In genomic region chr17:78095035-78095434, GRCh38 we compare ENCODE assay signal across 18 cellular contexts. TPM values are rescaled to one million over a fixed set of nuclear protein-coding genes. Genes with fewer than 3 reads are reported as not detected.
DNase-seq lines count a peak whose midpoint lies in the region; ATAC-seq and TF ChIP-seq lines count a peak whose summit lies in the region.
"Had no signal": no experiment of that assay in that cellular context is flagged by ENCODE, and none has a peak within 500 bp of the region (broad histone marks: within the 10 kb centered on the region; RNA-seq: fewer than 3 reads in every experiment).

No MANE protein-coding gene starts in this region.

- no peak overlapping the region for H2AFZ ChIP-seq in OCI-LY7 (ENCODE audit: low read length)

- in situ Hi-C loops in gastrocnemius medialis (cut with MboI; ENCODE audit: low sequenced_read_pairs in 4 of 4): no loop called here

- intact Hi-C loops in activated naive CD4-positive, alpha-beta T cell treated with anti-CD3 and anti-CD28 coated beads for 36 hours (cut with micrococcal nuclease): no loop called here
- intact Hi-C loops in gastrocnemius medialis (cut with DNase I; ENCODE audit: low total_unique reads) (no loop called here), OCI-LY7 (cut with micrococcal nuclease; ENCODE audit: unreplicated experiment) (no loop called here)
- intact Hi-C loops in activated CD4-positive, alpha-beta T cell treated with anti-CD3 and anti-CD28 coated beads, Interleukin-2, amount 10 ng/mL, durations not matched to agents 24 days and 14 days (cut with micrococcal nuclease): no loop called here

- H3K27me3 ChIP-seq in gastrocnemius medialis: no peaks in the 10 kb centered on the region
- H3K27me3 ChIP-seq: BLaER1 had no signal

- H3K27ac Mint-ChIP-seq in activated naive CD4-positive, alpha-beta T cell treated with anti-CD3 and anti-CD28 coated beads for 36 hours: peak overlapping the region; percentile 15
- no peak overlapping the region for H3K27ac Mint-ChIP-seq in endothelial cell (ENCODE audit: unreplicated experiment)
- no peak overlapping the region for H3K27ac Mint-ChIP-seq in activated CD4-positive, alpha-beta T cell treated with anti-CD3 and anti-CD28 coated beads, Interleukin-2, amount 10 ng/mL, durations not matched to agents 24 days and 14 days
- H3K27ac Mint-ChIP-seq: H9 had no signal

- H3K4me3 Mint-ChIP-seq in activated naive CD4-positive, alpha-beta T cell treated with anti-CD3 and anti-CD28 coated beads for 36 hours: no peak overlapping the region
- H3K4me3 Mint-ChIP-seq in endothelial cell (ENCODE audit: unreplicated experiment): peak overlapping the region; percentile 33
- H3K4me3 Mint-ChIP-seq in activated CD4-positive, alpha-beta T cell treated with anti-CD3 and anti-CD28 coated beads, Interleukin-2, amount 10 ng/mL, durations not matched to agents 24 days and 14 days: no peak overlapping the region
- H3K4me3 Mint-ChIP-seq: H9 had no signal

- H3K9me2 ChIP-seq in OCI-LY7 (ENCODE audit: insufficient read depth, low read length): no peaks in the 10 kb centered on the region

- no peak for DNase-seq in activated naive CD4-positive, alpha-beta T cell treated with anti-CD3 and anti-CD28 coated beads for 36 hours
- DNase-seq in activated naive CD4-positive, alpha-beta T cell treated with Interleukin-2 at 50 U/mL for 16 hours: no peak
- DNase-seq in D341Med (ENCODE audit: low spot score): peak; percentile 32
- DNase-seq in endothelial cell (ENCODE audit: low spot score): no peak
- no peak for DNase-seq in gastrocnemius medialis
- no peak for DNase-seq in GM10248 (ENCODE audit: extremely low spot score)
- DNase-seq in OCI-LY7 (ENCODE audit: low spot score): no peak
- no peak for DNase-seq in activated CD4-positive, alpha-beta T cell treated with anti-CD3 and anti-CD28 coated beads, Interleukin-2, amount 10 ng/mL, durations not matched to agents 24 days and 14 days
- DNase-seq: 8988T, AML-193, DMS 273 treated with DMSO at 0.1 percent for 48 hours, GOT3, H9 had no signal

- no peaks in the 10 kb centered on the region for H3K27me3 Mint-ChIP-seq in activated naive CD4-positive, alpha-beta T cell treated with anti-CD3 and anti-CD28 coated beads for 36 hours (ENCODE audit: low read depth)
- peaks cover 3% of the 10 kb centered on the region for H3K27me3 Mint-ChIP-seq in endothelial cell (ENCODE audit: unreplicated experiment)
- H3K27me3 Mint-ChIP-seq in activated CD4-positive, alpha-beta T cell treated with anti-CD3 and anti-CD28 coated beads, Interleukin-2, amount 10 ng/mL, durations not matched to agents 24 days and 14 days: no peaks in the 10 kb centered on the region

- ATAC-seq in gastrocnemius medialis: peak; percentile 31 to 38
- ATAC-seq: GM12878, HepG2 had no signal

- H3K4me1 ChIP-seq in gastrocnemius medialis (no peaks in the 10 kb centered on the region), OCI-LY7 (ENCODE audit: insufficient read depth, low read length, poor library complexity, severe bottlenecking) (no peaks in the 10 kb centered on the region)
- H3K4me1 ChIP-seq: BLaER1 had no signal

- no TSS peak for BruUV-seq in OCI-LY7 (replicated peaks; lab: Mats Ljungman, UMichigan)

- no peak overlapping the region for H3K4me2 ChIP-seq in OCI-LY7 (ENCODE audit: low read length)
- H3K4me2 ChIP-seq: BLaER1 had no signal

- peaks cover 8% of the 10 kb centered on the region for H3K4me1 Mint-ChIP-seq in activated naive CD4-positive, alpha-beta T cell treated with anti-CD3 and anti-CD28 coated beads for 36 hours (ENCODE audit: low read depth)
- no peaks in the 10 kb centered on the region for H3K4me1 Mint-ChIP-seq in endothelial cell (ENCODE audit: unreplicated experiment)
- H3K4me1 Mint-ChIP-seq in activated CD4-positive, alpha-beta T cell treated with anti-CD3 and anti-CD28 coated beads, Interleukin-2, amount 10 ng/mL, durations not matched to agents 24 days and 14 days: peaks cover 3% of the 10 kb centered on the region
- H3K4me1 Mint-ChIP-seq: H9 had no signal

- CTCF ChIA-PET in activated naive CD4-positive, alpha-beta T cell treated with anti-CD3 and anti-CD28 coated beads for 36 hours (lab: Charles Lee): interaction anchor here (0.5 kb wide), 1 partner anchor 345 kb away, joined by 3 read pairs; no protein-coding TSS in a partner anchor
- CTCF ChIA-PET in GM10248 (lab: Yijun Ruan, JAX) (interaction anchor here (0.7 to 7.1 kb wide), 4 partner anchors 11 to 76 kb away, joined by 3 to 55 read pairs (median 3); no protein-coding TSS in a partner anchor), OCI-LY7 (lab: Charles Lee; ENCODE audit: unreplicated experiment) (no interaction called here)

- H3K36me3 ChIP-seq in gastrocnemius medialis (peaks cover 0 to 97% of the 10 kb centered on the region in 2 donors), OCI-LY7 (ENCODE audit: insufficient read depth, low read length) (peaks cover 81% of the 10 kb centered on the region)

- H3K27ac ChIP-seq in gastrocnemius medialis: peak overlapping the region in 1 of 4 donors; percentile 38
- H3K27ac ChIP-seq in OCI-LY7 (ENCODE audit: low read depth, low read length, poor library complexity, severe bottlenecking): no peak overlapping the region
- H3K27ac ChIP-seq: BLaER1 had no signal

- H4K20me1 ChIP-seq in OCI-LY7 (ENCODE audit: insufficient read depth, low read length): no peaks in the 10 kb centered on the region
- H4K20me1 ChIP-seq: BLaER1 had no signal

- H3K79me2 ChIP-seq in OCI-LY7 (ENCODE audit: insufficient read depth, low read depth, low read length): no peaks in the 10 kb centered on the region

- H3K36me3 Mint-ChIP-seq in activated naive CD4-positive, alpha-beta T cell treated with anti-CD3 and anti-CD28 coated beads for 36 hours (ENCODE audit: low read depth): peaks cover 36% of the 10 kb centered on the region
- peaks cover 31% of the 10 kb centered on the region for H3K36me3 Mint-ChIP-seq in endothelial cell (ENCODE audit: low read depth, unreplicated experiment)
- peaks cover 57% of the 10 kb centered on the region for H3K36me3 Mint-ChIP-seq in activated CD4-positive, alpha-beta T cell treated with anti-CD3 and anti-CD28 coated beads, Interleukin-2, amount 10 ng/mL, durations not matched to agents 24 days and 14 days (ENCODE audit: low read depth)

- H3K4me3 ChIP-seq in gastrocnemius medialis: no peak overlapping the region
- H3K4me3 ChIP-seq in OCI-LY7 (ENCODE audit: low read depth, low read length, poor library complexity, severe bottlenecking): no peak overlapping the region
- H3K4me3 ChIP-seq: BLaER1, GM12878 had no signal

- POLR2A ChIA-PET in GM10248 (lab: Yijun Ruan, JAX): no interaction called here
- POLR2A ChIA-PET in OCI-LY7 (lab: Charles Lee): no interaction called here

- peaks cover 2% of the 10 kb centered on the region for H3K9me3 Mint-ChIP-seq in activated naive CD4-positive, alpha-beta T cell treated with anti-CD3 and anti-CD28 coated beads for 36 hours
- peaks cover 6% of the 10 kb centered on the region for H3K9me3 Mint-ChIP-seq in endothelial cell (ENCODE audit: unreplicated experiment)
- no peaks in the 10 kb centered on the region for H3K9me3 Mint-ChIP-seq in activated CD4-positive, alpha-beta T cell treated with anti-CD3 and anti-CD28 coated beads, Interleukin-2, amount 10 ng/mL, durations not matched to agents 24 days and 14 days

- no peaks in the 10 kb centered on the region for H3K9me3 ChIP-seq in gastrocnemius medialis
- no peaks in the 10 kb centered on the region for H3K9me3 ChIP-seq in OCI-LY7 (ENCODE audit: low read length)

- TF ChIP-seq CTCF in endothelial cell (IDR thresholded peaks at IDR 0.05; ENCODE audit: unreplicated experiment) (no peak), gastrocnemius medialis (IDR thresholded peaks at IDR 0.05 in 4 of 5, conservative IDR thresholded peaks at IDR 0.05 in 1 of 5) (no peak), GM10248 (IDR thresholded peaks at IDR 0.05; ENCODE audit: control extremely low read depth, extremely low read depth, low read depth, missing control alignments) (no peak), OCI-LY7 (conservative IDR thresholded peaks at IDR 0.05; ENCODE audit: low read length) (no peak)

- no peak for TF ChIP-seq POLR2A in gastrocnemius medialis (IDR thresholded peaks at IDR 0.05)

RNA-seq across cellular contexts. Expression of gene TMC6, which starts 33.5 kb away (rescaled TPM):
- 10 to 100 TPM; 79.0 to 85.6 TPM for total RNA-seq in activated naive CD4-positive, alpha-beta T cell treated with anti-CD3 and anti-CD28 coated beads for 36 hours
- total RNA-seq in endothelial cell (ENCODE audit: unreplicated experiment): 292 TPM
- 1 to 10 TPM in 3 of 4 donors, under 1 TPM in 1; 0.27 to 4.9 (median 2.6) TPM for total RNA-seq in gastrocnemius medialis
- 94.0 and 124 TPM in 2 replicates for total RNA-seq in OCI-LY7 (2014; rRNA removed; shearing (Covaris generic))
- total RNA-seq in OCI-LY7 (2022): 234 and 258 TPM in 2 replicates
- total RNA-seq in activated CD4-positive, alpha-beta T cell treated with anti-CD3 and anti-CD28 coated beads, Interleukin-2, amount 10 ng/mL, durations not matched to agents 24 days and 14 days: 250 and 251 TPM in 2 replicates

RNA-seq across cellular contexts. Expression of gene TMC8, which starts 35.5 kb away (rescaled TPM):
- total RNA-seq in activated naive CD4-positive, alpha-beta T cell treated with anti-CD3 and anti-CD28 coated beads for 36 hours: 100 to 1,000 TPM; 105 to 110 TPM
- 55.8 TPM for total RNA-seq in endothelial cell (ENCODE audit: unreplicated experiment)
- total RNA-seq in gastrocnemius medialis: 1 to 10 TPM in 1 of 4 donors, under 1 TPM in 2, not detected in 1; 0.18 to 1.6 (median 0.65) TPM
- total RNA-seq in OCI-LY7 (2014; rRNA removed; shearing (Covaris generic)): 54.6 and 83.8 TPM in 2 replicates
- 219 and 236 TPM in 2 replicates for total RNA-seq in OCI-LY7 (2022)
- 231 and 234 TPM in 2 replicates for total RNA-seq in activated CD4-positive, alpha-beta T cell treated with anti-CD3 and anti-CD28 coated beads, Interleukin-2, amount 10 ng/mL, durations not matched to agents 24 days and 14 days
- total RNA-seq: Daoy had no signal

RNA-seq across cellular contexts. Expression of gene C17orf99, which starts 51.1 kb away (rescaled TPM):
- not detected for total RNA-seq in activated naive CD4-positive, alpha-beta T cell treated with anti-CD3 and anti-CD28 coated beads for 36 hours
- total RNA-seq in endothelial cell (ENCODE audit: unreplicated experiment) (not detected), gastrocnemius medialis (not detected), OCI-LY7 (2022) (1.1 TPM in 2 replicates)
- total RNA-seq in OCI-LY7 (2014; rRNA removed; shearing (Covaris generic)): not detected in 2 replicates
- total RNA-seq in activated CD4-positive, alpha-beta T cell treated with anti-CD3 and anti-CD28 coated beads, Interleukin-2, amount 10 ng/mL, durations not matched to agents 24 days and 14 days: not detected in 2 replicates
- total RNA-seq: Daoy, H9, HT1080 had no signal

Comparison
In these comparisons a context has a peak if more than half of its experiments do, and no peak if none do; other contexts are left out.
1. RNA of gene TMC6, which starts 33.5 kb away (total RNA-seq): 292 TPM in endothelial cell (single experiment), 94.0 to 258 TPM in OCI-LY7, 250 to 251 TPM in activated CD4-positive, alpha-beta T cell treated with anti-CD3 and anti-CD28 coated beads, Interleukin-2, amount 10 ng/mL, durations not matched to agents 24 days and 14 days and 79.0 to 85.6 TPM in activated naive CD4-positive, alpha-beta T cell treated with anti-CD3 and anti-CD28 coated beads for 36 hours; 0.27 to 4.9 TPM in gastrocnemius medialis; every median in the first group is over 10 times any median in the second.
2. RNA of gene TMC8, which starts 35.5 kb away (total RNA-seq): 54.6 to 236 TPM in OCI-LY7, 231 to 234 TPM in activated CD4-positive, alpha-beta T cell treated with anti-CD3 and anti-CD28 coated beads, Interleukin-2, amount 10 ng/mL, durations not matched to agents 24 days and 14 days, 105 to 110 TPM in activated naive CD4-positive, alpha-beta T cell treated with anti-CD3 and anti-CD28 coated beads for 36 hours and 55.8 TPM in endothelial cell (single experiment); 0.18 to 1.6 TPM in gastrocnemius medialis; every median in the first group is over 10 times any median in the second.